9 cellular contexts compared by ENCODE assay signal in the genomic region with DNA sequence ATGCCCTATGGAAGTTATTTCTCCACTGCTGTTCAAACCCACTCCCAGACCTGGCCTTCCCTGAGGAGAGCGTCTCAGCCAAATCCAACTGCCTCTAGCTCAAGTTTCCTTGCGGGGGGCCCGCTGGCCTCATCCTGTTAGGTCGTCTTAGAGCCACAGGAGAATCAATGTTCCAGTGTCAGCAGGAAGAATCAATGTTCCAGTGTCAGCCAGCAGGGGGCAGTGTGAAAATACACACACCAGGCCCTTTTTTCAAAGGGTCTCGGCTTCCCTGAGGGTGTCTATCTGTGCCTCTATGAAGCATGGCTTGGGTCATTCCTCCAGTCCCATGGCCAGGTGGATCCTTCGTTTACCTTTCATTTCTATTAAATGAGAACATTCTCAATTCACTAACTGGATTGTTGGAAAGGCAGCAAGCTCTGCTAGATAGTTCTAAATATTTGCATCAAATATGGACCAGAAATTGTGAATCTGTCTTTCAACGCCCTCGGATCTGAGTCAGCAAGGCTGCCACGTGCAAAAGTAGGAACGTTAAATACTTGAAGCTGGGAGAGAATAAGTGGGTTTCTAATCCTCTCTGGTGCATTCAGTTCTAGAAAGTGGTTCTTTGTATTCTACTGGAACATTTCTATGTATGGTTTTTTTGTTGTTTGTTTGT. TPM values are rescaled to one million over a fixed set of nuclear protein-coding genes. Genes with fewer than 3 reads are reported as not detected.
DNase-seq lines count a peak whose midpoint lies in the region; ATAC-seq and TF ChIP-seq lines count a peak whose summit lies in the region.
"Had no signal": no experiment of that assay in that cellular context is flagged by ENCODE, and none has a peak within 500 bp of the region (broad histone marks: within the 10 kb centered on the region; RNA-seq: fewer than 3 reads in every experiment).

No MANE protein-coding gene starts in this region.

- no peak overlapping the region for H3K4me3 Mint-ChIP-seq in nephron

- TF ChIP-seq POLR2A in testis (IDR thresholded peaks at IDR 0.05), result no peak

- no peak for ATAC-seq in HG02759 (IDR thresholded peaks at IDR 0.05; ENCODE audit: unreplicated experiment)

- H3K27me3 Mint-ChIP-seq in nephron (ENCODE audit: low read depth), result peaks cover 51% of the 10 kb centered on the region

- no peak overlapping the region for H3K4me3 ChIP-seq in testis
- H3K4me3 ChIP-seq: BLaER1 treated with 17β-estradiol and CSF1 and Interleukin-3, amounts not matched to agents 10 nM and 100 nM had no signal

- no peaks in the 10 kb centered on the region for H3K36me3 ChIP-seq in testis (ENCODE audit: low read depth, missing control alignments)
- H3K36me3 ChIP-seq: BLaER1 treated with 17β-estradiol and CSF1 and Interleukin-3, amounts not matched to agents 10 nM and 100 nM had no signal

- no peak overlapping the region for H3K27ac Mint-ChIP-seq in nephron

- DNase-seq in NCI-H146 (lab: John Stamatoyannopoulos, UW) (peak; percentile 26), NCI-H146 treated with DMSO at 0.1 percent for 48 hours (lab: John Stamatoyannopoulos, UW; ENCODE audit: unreplicated experiment) (no peak), MV-4-11 (lab: John Stamatoyannopoulos, UW) (peak; percentile 5), ecto neural progenitor cell (ENCODE audit: low spot score) (peak; percentile 82), testis (peak; percentile 79)
- peak; percentile 66 for DNase-seq in activated CD4-positive, alpha-beta T cell treated with anti-CD3 and anti-CD28 coated beads, Interleukin-2, amount 50 U/mL, for 1 hour

- no peaks in the 10 kb centered on the region for H3K4me1 Mint-ChIP-seq in nephron

- WGBS in testis, 2 donors, result 46 to 48% methylated on average over 10 of the region's 10 CpGs

- no peaks in the 10 kb centered on the region for H3K9me3 ChIP-seq in testis
- H3K9me3 ChIP-seq: BLaER1 treated with 17β-estradiol and CSF1 and Interleukin-3, amounts not matched to agents 10 nM and 100 nM had no signal

- H3K9me3 Mint-ChIP-seq in nephron, result no peaks in the 10 kb centered on the region

- no peak overlapping the region for H3K27ac ChIP-seq in testis
- H3K27ac ChIP-seq: BLaER1 treated with 17β-estradiol and CSF1 and Interleukin-3, amounts not matched to agents 10 nM and 100 nM had no signal

- intact Hi-C loops in testis (cut with DNase I; ENCODE audit: low total_unique reads), result no loop called here

- H3K4me1 ChIP-seq in testis, result peaks cover 7% of the 10 kb centered on the region
- H3K4me1 ChIP-seq: BLaER1 treated with 17β-estradiol and CSF1 and Interleukin-3, amounts not matched to agents 10 nM and 100 nM had no signal

- H3K36me3 Mint-ChIP-seq in nephron (ENCODE audit: low read depth), result no peaks in the 10 kb centered on the region

- TF ChIP-seq CTCF in nephron (IDR thresholded peaks at IDR 0.05; ENCODE audit: unreplicated experiment in 3 of 3) (peak; percentile 63 to 72 (median 68)), testis (IDR thresholded peaks at IDR 0.05) (peak in 2 of 3 experiments; percentile 46 to 85)

- H3K27me3 ChIP-seq in testis, result no peaks in the 10 kb centered on the region
- H3K27me3 ChIP-seq: BLaER1 treated with 17β-estradiol and CSF1 and Interleukin-3, amounts not matched to agents 10 nM and 100 nM had no signal

RNA-seq across cellular contexts. Expression of gene PRND, which starts 19.2 kb away (rescaled TPM):
- total RNA-seq in testis, result 100 to 1,000 TPM; 431 to 729 TPM
- 147 TPM for polyA plus RNA-seq in testis (ENCODE audit: insufficient read depth, low read depth, low replicate concordance)

RNA-seq across cellular contexts. Expression of gene PRNP, which starts 54.6 kb away (rescaled TPM):
- 100 to 1,000 TPM; 126 to 238 TPM for total RNA-seq in testis
- polyA plus RNA-seq in testis (ENCODE audit: insufficient read depth, low read depth, low replicate concordance), result 171 TPM
